ENCODE assay signal across 27 cellular contexts in genomic region chr22:20096574-20097420, GRCh38. TPM values are rescaled to one million over a fixed set of nuclear protein-coding genes. Genes with fewer than 3 reads are reported as not detected.
"Had no signal": no experiment of that assay in that cellular context is flagged by ENCODE, and none has a peak within 500 bp of the region (broad histone marks: within the 10 kb centered on the region; RNA-seq: fewer than 3 reads in every experiment).

No MANE protein-coding gene starts in this region.

- H3K9me3 ChIP-seq: body of pancreas, Peyer's patch, SJCRH30 had no signal

- ATAC-seq: body of pancreas, SK-N-SH treated with all-trans-retinoic acid at 6 μM for 48 hours, WTC11 had no signal

- H3K27me3 Mint-ChIP-seq: activated CD4-positive, alpha-beta memory T cell treated with anti-CD3 and anti-CD28 coated beads, Interleukin-2, amount 10 ng/mL, durations not matched to agents 7 days and 5 days; activated CD4-positive, alpha-beta T cell treated with anti-CD3 and anti-CD28 coated beads, Interleukin-2, amount 10 ng/mL, durations not matched to agents 7 days and 5 days; activated naive CD8-positive, alpha-beta T cell treated with anti-CD3 and anti-CD28 coated beads, Interleukin-2, amount 10 ng/mL, durations not matched to agents 7 days and 5 days had no signal

- H3K27ac ChIP-seq: body of pancreas, Peyer's patch, RWPE1, SJCRH30 had no signal

- H3K27me3 ChIP-seq: body of pancreas, Peyer's patch, SJCRH30 had no signal

- H3K4me1 ChIP-seq: body of pancreas, Peyer's patch, SJCRH30 had no signal

- FAIRE-seq: bronchial epithelial cell had no signal

- H3K9me3 Mint-ChIP-seq: activated CD4-positive, alpha-beta T cell treated with anti-CD3 and anti-CD28 coated beads, Interleukin-2, amount 10 ng/mL, durations not matched to agents 7 days and 5 days; activated naive CD4-positive, alpha-beta T cell treated with anti-CD3 and anti-CD28 coated beads for 36 hours; T-helper 1 cell treated with Interleukin-12 subunit alpha and Interleukin-12 subunit beta and Interleukin-4 antibody, amounts not matched to agents 30 μg/mL and 1 μg/mL, for 36 hours; WTC11 had no signal

- DNase-seq: activated CD4-positive, alpha-beta memory T cell treated with anti-CD3 and anti-CD28 coated beads, Interleukin-2, amount 10 ng/mL, durations not matched to agents 7 days and 5 days; activated CD4-positive, alpha-beta T cell treated with anti-CD3 and anti-CD28 coated beads, Interleukin-2, amount 10 ng/mL, durations not matched to agents 7 days and 5 days; activated CD4-positive, CD25-positive, alpha-beta regulatory T cell treated with anti-CD3 and anti-CD28 coated beads, Interleukin-2, amount 50 U/mL, for 72 hours; activated gamma-delta T cell; activated naive CD4-positive, alpha-beta T cell treated with anti-CD3 and anti-CD28 coated beads for 36 hours; activated naive CD8-positive, alpha-beta T cell treated with anti-CD3 and anti-CD28 coated beads, Interleukin-2, amount 10 ng/mL, durations not matched to agents 7 days and 5 days; body of pancreas; central memory CD4-positive, alpha-beta T cell; Karpas-422; MM.1S; NCI-H1105; NCI-H1436; NCI-H1694 treated with DMSO at 0.1 percent for 48 hours; NCI-H2029 treated with DMSO at 0.1 percent for 48 hours; NCI-H446; NCI-H524; Peyer's patch; SJCRH30; SW 1271; T-helper 9 cell had no signal

- H3K4me3 ChIP-seq: body of pancreas, Peyer's patch, SJCRH30 had no signal

- H3K4me3 Mint-ChIP-seq: activated CD4-positive, alpha-beta memory T cell treated with anti-CD3 and anti-CD28 coated beads, Interleukin-2, amount 10 ng/mL, durations not matched to agents 7 days and 5 days; activated CD4-positive, alpha-beta T cell treated with anti-CD3 and anti-CD28 coated beads, Interleukin-2, amount 10 ng/mL, durations not matched to agents 7 days and 5 days; activated naive CD4-positive, alpha-beta T cell treated with anti-CD3 and anti-CD28 coated beads for 36 hours; activated naive CD8-positive, alpha-beta T cell treated with anti-CD3 and anti-CD28 coated beads, Interleukin-2, amount 10 ng/mL, durations not matched to agents 7 days and 5 days; T-helper 1 cell treated with Interleukin-12 subunit alpha and Interleukin-12 subunit beta and Interleukin-4 antibody, amounts not matched to agents 30 μg/mL and 1 μg/mL, for 36 hours; WTC11 had no signal

- H3K27ac Mint-ChIP-seq: activated CD4-positive, alpha-beta memory T cell treated with anti-CD3 and anti-CD28 coated beads, Interleukin-2, amount 10 ng/mL, durations not matched to agents 7 days and 5 days; activated CD4-positive, alpha-beta T cell treated with anti-CD3 and anti-CD28 coated beads, Interleukin-2, amount 10 ng/mL, durations not matched to agents 7 days and 5 days; activated naive CD8-positive, alpha-beta T cell treated with anti-CD3 and anti-CD28 coated beads, Interleukin-2, amount 10 ng/mL, durations not matched to agents 7 days and 5 days; T-helper 1 cell treated with Interleukin-12 subunit alpha and Interleukin-12 subunit beta and Interleukin-4 antibody, amounts not matched to agents 30 μg/mL and 1 μg/mL, for 36 hours; WTC11 had no signal

RNA-seq across cellular contexts. Expression of gene CCDC188, which starts 54.1 kb away (rescaled TPM):
- total RNA-seq: activated CD8-positive, alpha-beta memory T cell treated with anti-CD3 and anti-CD28 coated beads for 36 hours; activated naive CD4-positive, alpha-beta T cell treated with anti-CD3 and anti-CD28 coated beads for 36 hours; body of pancreas; bronchial epithelial cell; SJCRH30; WTC11 had no signal
- polyA plus RNA-seq: aorta had no signal
